ENCODE assay signal across 2 cellular contexts in genomic region chr16:50202926-50203624, GRCh38.
A peak's percentile ranks its signal among the peaks of the same experiment; 100 is the strongest.
TF ChIP-seq lines count a peak whose summit lies in the region.

No MANE protein-coding gene starts in this region.

TF ChIP-seq in K562, 482 proteins besides CTCF, POLR2A, EP300 and RAD21:
- TF ChIP-seq ZNF79 (CRISPR knock-in tag; IDR thresholded peaks at IDR 0.05; ENCODE audit: low read depth) (no peak), HDAC3 (IDR thresholded peaks at IDR 0.05; ENCODE audit: borderline replicate concordance, partially characterized antibody) (no peak), ATF3 (IDR thresholded peaks at IDR 0.05) (peak; percentile 36; the same call in 1 of the 2 replicates), ATF3 (CRISPR knock-in tag; conservative IDR thresholded peaks at IDR 0.05) (no peak), ZC3H11A (IDR thresholded peaks at IDR 0.05; ENCODE audit: low read depth, low read length) (no peak), FOSL1 (tag; conservative IDR thresholded peaks at IDR 0.05) (peak; percentile 69), SMAD2 (IDR thresholded peaks at IDR 0.05; ENCODE audit: low read depth, low read length) (no peak), ZNF274 (IDR thresholded peaks at IDR 0.05; ENCODE audit: borderline replicate concordance, low read depth, low read length) (no peak), CXXC5 (CRISPR knock-in tag; IDR thresholded peaks at IDR 0.05) (0 out of 2 replicates have a peak, but pooled peaks have one; percentile 7), U2AF2 (optimal IDR thresholded peaks at IDR 0.05; ENCODE audit: low read depth, low read length) (no peak), TCF15 (CRISPR knock-in tag; IDR thresholded peaks at IDR 0.05) (no peak), SMARCE1 (IDR thresholded peaks at IDR 0.05) (no peak), POLR2B (IDR thresholded peaks at IDR 0.05; ENCODE audit: low read depth, partially characterized antibody) (no peak), NBN (IDR thresholded peaks at IDR 0.05; ENCODE audit: low read depth) (no peak), RFX1 (IDR thresholded peaks at IDR 0.05) (peak; percentile 74), ZBTB43 (CRISPR knock-in tag; IDR thresholded peaks at IDR 0.05) (no peak), XRCC4 (IDR thresholded peaks at IDR 0.05; ENCODE audit: extremely low read depth, insufficient read depth, insufficient read length) (no peak), JUND (IDR thresholded peaks at IDR 0.05; ENCODE audit: borderline replicate concordance, low read depth, low read length) (0 out of 2 replicates have a peak, but pooled peaks have one; percentile 31), JUND (tag; IDR thresholded peaks at IDR 0.05; ENCODE audit: borderline replicate concordance, low read depth, low read length) (peak; percentile 45; the same call in 1 of the 3 replicates)

TF ChIP-seq in GM12891, 5 proteins besides CTCF, POLR2A, EP300 and RAD21 (continued from another document):
- no peak for TF ChIP-seq SPI1 (IDR thresholded peaks at IDR 0.05; ENCODE audit: low read depth, low read length)
- no peak for TF ChIP-seq TAF1 (IDR thresholded peaks at IDR 0.05; ENCODE audit: low read depth, low read length)
- no peak for TF ChIP-seq PAX5 (IDR thresholded peaks at IDR 0.05; ENCODE audit: insufficient read depth, low read length, severe bottlenecking)
- TF ChIP-seq POLR2AphosphoS5 (IDR thresholded peaks at IDR 0.05; ENCODE audit: low read depth, low read length), result no peak
